Comparison of ENCODE assay signal across 1 cellular context in the genomic region with DNA sequence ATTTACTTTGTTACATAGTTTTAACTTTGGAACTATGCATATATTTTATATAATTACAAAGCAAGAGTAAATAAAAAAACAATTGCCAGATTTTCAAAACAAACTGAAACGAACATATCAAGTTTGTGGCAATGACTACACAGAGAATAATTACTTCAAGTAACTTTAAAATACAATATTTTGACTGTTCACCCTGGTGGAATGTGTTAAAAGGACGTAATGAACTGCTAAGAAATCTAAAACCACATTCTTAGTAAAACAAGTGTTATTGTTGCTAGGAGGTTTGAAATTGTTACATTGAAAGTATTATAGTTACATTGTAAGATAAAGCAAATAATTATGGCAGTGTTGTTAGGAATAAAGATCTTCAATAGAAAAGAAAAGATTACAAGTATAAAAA.
TF ChIP-seq lines count a peak whose summit lies in the region.

No MANE protein-coding gene starts in this region.

TF ChIP-seq in IMR-90, 13 proteins besides CTCF, POLR2A, EP300 and RAD21 (continued from another document):
- TF ChIP-seq MAFK (IDR thresholded peaks at IDR 0.05; ENCODE audit: low read depth, low read length): no peak
- TF ChIP-seq SMC3 (IDR thresholded peaks at IDR 0.05; ENCODE audit: low read depth, low read length): no peak
TF ChIP-seq in IMR-90: peak in this region for 0.
